ENCODE assay signal across 8 cellular contexts in genomic region chr2:100292022-100292580, GRCh38. TPM values are rescaled to one million over a fixed set of nuclear protein-coding genes. Genes with fewer than 3 reads are reported as not detected.
DNase-seq lines count a peak whose midpoint lies in the region; ATAC-seq and TF ChIP-seq lines count a peak whose summit lies in the region.

No MANE protein-coding gene starts in this region.

- DNase-seq in COLO829 (ENCODE audit: low spot score): peak; percentile 88
- DNase-seq in MG63: peak; percentile 93
- peak; percentile 19 to 42 for DNase-seq in activated CD4-positive, alpha-beta T cell treated with anti-CD3 and anti-CD28 coated beads, Interleukin-2, amount 50 U/mL, for 48 hours
- peak; percentile 15 to 22 for DNase-seq in stimulated activated CD4-positive, alpha-beta T cell treated with anti-CD3 and anti-CD28 coated beads, Interleukin-2, amount 100 ng/mL, for 48 hours
- DNase-seq in NCI-H1436 (lab: John Stamatoyannopoulos, UW): no peak
- DNase-seq in midbrain (lab: John Stamatoyannopoulos, UW): no peak

- H3K9me3 ChIP-seq in MG63 (no peaks in the 10 kb centered on the region), gastroesophageal sphincter (no peaks in the 10 kb centered on the region)

- H3K27ac ChIP-seq in gastroesophageal sphincter: peak overlapping the region; percentile 79 to 89 (median 80)

- H3K4me3 ChIP-seq in MG63 (no peak overlapping the region), gastroesophageal sphincter (no peak overlapping the region)

- TF ChIP-seq CTCF in gastroesophageal sphincter (IDR thresholded peaks at IDR 0.05): no peak

- H3K4me1 ChIP-seq in gastroesophageal sphincter: peaks cover 8 to 30% (median 8%) of the 10 kb centered on the region in 3 donors

- 10 to 30% methylated on average over 2 of the region's 4 CpGs for WGBS in gastroesophageal sphincter (ENCODE audit: low coverage in 1 of 2), 2 donors

- H3K36me3 ChIP-seq in MG63 (no peaks in the 10 kb centered on the region), gastroesophageal sphincter (peaks cover 0 to 70% of the 10 kb centered on the region in 2 donors)

- ATAC-seq in gastroesophageal sphincter: peak; percentile 68
- ATAC-seq in GM18870 (IDR thresholded peaks at IDR 0.05; ENCODE audit: unreplicated experiment): no peak

- no peak for TF ChIP-seq POLR2A in gastroesophageal sphincter (IDR thresholded peaks at IDR 0.05)

- H3K27me3 ChIP-seq in MG63 (no peaks in the 10 kb centered on the region), gastroesophageal sphincter (no peaks in the 10 kb centered on the region)

- no peak for TF ChIP-seq EP300 in gastroesophageal sphincter (IDR thresholded peaks at IDR 0.05)

RNA-seq across cellular contexts. Expression of gene LONRF2, which starts 30.2 kb away (rescaled TPM):
- 1.4 and 2.0 TPM in 2 replicates for total RNA-seq in MG63 (2014; rRNA removed; shearing (Covaris generic); ENCODE audit: low replicate concordance)
- total RNA-seq in gastroesophageal sphincter: 10 to 100 TPM; 23.8 to 74.6 (median 51.0) TPM

Comparison
In these comparisons a context has a peak if more than half of its experiments do, and no peak if none do; other contexts are left out.
1. DNase-seq: peak in COLO829 (single experiment), MG63 (single experiment), activated CD4-positive, alpha-beta T cell treated with anti-CD3 and anti-CD28 coated beads, Interleukin-2, amount 50 U/mL, for 48 hours (2 of 2) and stimulated activated CD4-positive, alpha-beta T cell treated with anti-CD3 and anti-CD28 coated beads, Interleukin-2, amount 100 ng/mL, for 48 hours (2 of 2); none in NCI-H1436 (single experiment) and midbrain (single experiment).